7 cellular contexts compared by ENCODE assay signal in the genomic region with DNA sequence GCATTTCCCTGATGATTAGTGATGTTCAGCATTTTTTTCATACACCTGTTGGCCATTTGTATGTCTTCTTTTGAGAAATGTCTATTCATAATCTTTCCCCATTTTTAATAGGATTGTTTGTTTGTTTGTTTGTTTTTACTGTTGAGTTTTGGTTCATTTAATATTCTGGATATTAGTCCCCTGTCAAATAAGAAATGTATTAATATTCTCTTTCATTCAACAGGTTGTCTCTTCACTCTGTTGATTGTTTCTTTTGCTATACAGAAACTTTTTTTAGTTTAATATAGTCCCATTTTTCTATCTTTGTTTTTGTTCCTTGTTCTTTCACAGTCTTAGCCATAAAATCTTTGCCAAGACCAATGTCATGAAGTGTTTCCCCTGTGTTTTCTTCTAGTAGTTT.
"Had no signal": no experiment of that assay in that cellular context is flagged by ENCODE, and none has a peak within 500 bp of the region (broad histone marks: within the 10 kb centered on the region; RNA-seq: fewer than 3 reads in every experiment).

No MANE protein-coding gene starts in this region.

- FAIRE-seq: G401.6, GM12878, GM12891, GM12892, GM18507 had no signal

- ATAC-seq: GM12878 had no signal

- H3K4me3 ChIP-seq: GM12878 had no signal

- DNase-seq: GDM1, GF-D8 had no signal
